In the genomic region with DNA sequence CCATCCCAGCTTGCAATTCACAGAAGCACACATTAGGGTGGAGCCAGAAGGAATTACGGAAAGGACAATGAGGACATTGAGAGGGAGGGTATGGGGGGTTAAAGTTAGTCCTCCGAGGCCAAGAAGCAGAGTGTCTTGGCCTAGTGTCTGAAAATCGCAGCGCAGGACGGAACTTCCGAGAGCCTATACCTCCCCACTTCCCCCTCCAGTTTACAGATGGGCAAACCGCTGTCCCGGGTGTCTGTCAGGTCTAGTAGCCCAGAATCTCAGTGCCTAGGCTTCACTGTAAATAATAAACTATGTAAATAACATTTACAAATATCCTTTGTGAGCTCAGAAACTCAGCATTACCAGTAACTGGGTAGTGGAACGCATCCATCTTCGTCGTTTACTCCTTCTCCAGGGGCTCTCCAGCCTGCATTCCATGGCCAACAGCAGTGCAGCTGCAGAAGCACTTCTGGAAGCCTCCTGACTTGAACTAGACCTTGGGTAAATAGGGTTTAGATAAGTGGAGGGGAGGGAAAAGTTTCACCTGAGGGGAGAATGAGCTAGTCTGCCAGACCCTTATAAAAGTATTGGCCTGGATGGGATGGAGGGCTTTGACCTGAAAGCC, we compare ENCODE assay signal across 8 cellular contexts. TPM values are rescaled to one million over a fixed set of nuclear protein-coding genes. Genes with fewer than 3 reads are reported as not detected.
DNase-seq lines count a peak whose midpoint lies in the region; ATAC-seq and TF ChIP-seq lines count a peak whose summit lies in the region.

No MANE protein-coding gene starts in this region.

- H3K9me3 Mint-ChIP-seq in activated naive CD4-positive, alpha-beta T cell treated with anti-CD3 and anti-CD28 coated beads, Interleukin-2, amount 50 U/mL, for 24 hours, result no peaks in the 10 kb centered on the region

- DNase-seq in GM06990 (ENCODE audit: extremely low read depth, insufficient read length) (no peak), left ventricle myocardium inferior (peak; percentile 36), NCI-H1694 (lab: John Stamatoyannopoulos, UW) (no peak), NCI-H1092 (lab: John Stamatoyannopoulos, UW) (no peak)

- H3K4me3 ChIP-seq in GM06990 (replicated peaks; ENCODE audit: low read depth, low read length) (peak overlapping the region; percentile 76), left ventricle myocardium inferior (peak overlapping the region; percentile 72), rectal smooth muscle tissue (ENCODE audit: low read length) (peak overlapping the region; percentile 58)

- H3K27me3 ChIP-seq in GM06990 (replicated peaks; ENCODE audit: control insufficient read depth, insufficient read depth, low read length) (no peaks in the 10 kb centered on the region), left ventricle myocardium inferior (ENCODE audit: low read depth) (no peaks in the 10 kb centered on the region), rectal smooth muscle tissue (ENCODE audit: control insufficient read depth, insufficient read depth, low read length) (no peaks in the 10 kb centered on the region)

- no peak overlapping the region for H3K27ac Mint-ChIP-seq in activated naive CD4-positive, alpha-beta T cell treated with anti-CD3 and anti-CD28 coated beads, Interleukin-2, amount 50 U/mL, for 24 hours

- peak; percentile 76 for ATAC-seq in GM19455 (IDR thresholded peaks at IDR 0.05; ENCODE audit: unreplicated experiment)
- ATAC-seq in HG03469 (IDR thresholded peaks at IDR 0.05; ENCODE audit: unreplicated experiment), result peak; percentile 57

- H3K4me1 Mint-ChIP-seq in activated naive CD4-positive, alpha-beta T cell treated with anti-CD3 and anti-CD28 coated beads, Interleukin-2, amount 50 U/mL, for 24 hours, result peaks cover 15% of the 10 kb centered on the region

- no peaks in the 10 kb centered on the region for H3K9me3 ChIP-seq in left ventricle myocardium inferior (replicated peaks)

- H3K36me3 Mint-ChIP-seq in activated naive CD4-positive, alpha-beta T cell treated with anti-CD3 and anti-CD28 coated beads, Interleukin-2, amount 50 U/mL, for 24 hours, result no peaks in the 10 kb centered on the region

- H3K9ac ChIP-seq in rectal smooth muscle tissue (ENCODE audit: low read length), result peak overlapping the region; percentile 0

- peaks cover 14% of the 10 kb centered on the region for H3K27me3 Mint-ChIP-seq in activated naive CD4-positive, alpha-beta T cell treated with anti-CD3 and anti-CD28 coated beads, Interleukin-2, amount 50 U/mL, for 24 hours

- H3K36me3 ChIP-seq in GM06990 (ENCODE audit: control insufficient read depth, insufficient read depth, low read length), result no peaks in the 10 kb centered on the region; the same call in 1 of the 2 replicates
- peaks cover 8% of the 10 kb centered on the region for H3K36me3 ChIP-seq in left ventricle myocardium inferior
- no peaks in the 10 kb centered on the region for H3K36me3 ChIP-seq in rectal smooth muscle tissue (ENCODE audit: control insufficient read depth, insufficient read depth, low read length)

- TF ChIP-seq CTCF in GM06990 (IDR thresholded peaks at IDR 0.05; ENCODE audit: insufficient read depth, low read length, poor library complexity, severe bottlenecking), result no peak
- TF ChIP-seq CTCF in left ventricle myocardium inferior (IDR thresholded peaks at IDR 0.05; ENCODE audit: borderline replicate concordance), result peak; percentile 17

- peak overlapping the region; percentile 97 for H3K27ac ChIP-seq in left ventricle myocardium inferior (replicated peaks)
- H3K27ac ChIP-seq in rectal smooth muscle tissue (ENCODE audit: low read depth, low read length), result peak overlapping the region; percentile 94

- intact Hi-C loops in left ventricle myocardium inferior (cut with micrococcal nuclease), result loop anchor here (10.0 kb wide), 1 partner anchor 95 kb away; a partner anchor contains a TSS

- peaks cover 25% of the 10 kb centered on the region for H3K4me1 ChIP-seq in left ventricle myocardium inferior
- no peaks in the 10 kb centered on the region for H3K4me1 ChIP-seq in rectal smooth muscle tissue (ENCODE audit: control insufficient read depth, insufficient read depth, low read length)

- H3K4me3 Mint-ChIP-seq in activated naive CD4-positive, alpha-beta T cell treated with anti-CD3 and anti-CD28 coated beads, Interleukin-2, amount 50 U/mL, for 24 hours, result peak overlapping the region; percentile 91

RNA-seq across cellular contexts. Expression of a gene that starts 1.0 kb away (rescaled TPM):
- total RNA-seq in left ventricle myocardium inferior, result 9.8 TPM

RNA-seq across cellular contexts. Expression of a gene that starts 17.4 kb away (rescaled TPM):
- total RNA-seq in left ventricle myocardium inferior, result 2.8 TPM

RNA-seq across cellular contexts. Expression of a gene that starts 20.8 kb away (rescaled TPM):
- not detected for total RNA-seq in left ventricle myocardium inferior
